16 cellular contexts compared by ENCODE assay signal in genomic region chr6:35634316-35634715, GRCh38. TPM values are rescaled to one million over a fixed set of nuclear protein-coding genes. Genes with fewer than 3 reads are reported as not detected.
DNase-seq lines count a peak whose midpoint lies in the region; ATAC-seq, FAIRE-seq and TF ChIP-seq lines count a peak whose summit lies in the region.
"Had no signal": no experiment of that assay in that cellular context is flagged by ENCODE, and none has a peak within 500 bp of the region (broad histone marks: within the 10 kb centered on the region; RNA-seq: fewer than 3 reads in every experiment).

No MANE protein-coding gene starts in this region.

- peaks cover 2% of the 10 kb centered on the region for H3K4me1 ChIP-seq in fibroblast of lung (ENCODE audit: control insufficient read depth, extremely low read depth, insufficient read depth, low read length)

- H2AFZ ChIP-seq in fibroblast of lung (ENCODE audit: low read length), result peak overlapping the region; percentile 81

- ATAC-seq in stimulated activated naive CD8-positive, alpha-beta T cell treated with anti-CD3 and anti-CD28 coated beads, Interleukin-15, amount 100 ng/mL, for 72 hours, result no peak

- H3K4me3 ChIP-seq in fibroblast of lung (replicated peaks in 1 of 4; ENCODE audit: control extremely low read depth in 1 of 4, insufficient read depth in 1 of 4, low read depth in 3 of 4, low read length in 4 of 4), result no peak overlapping the region
- H3K4me3 ChIP-seq: SK-N-MC had no signal

- TF ChIP-seq CTCF in fibroblast of lung (conservative IDR thresholded peaks at IDR 0.05 in 1 of 2, IDR thresholded peaks at IDR 0.05 in 1 of 2; ENCODE audit: low read depth in 1 of 2, low read length in 2 of 2), result no peak
- TF ChIP-seq CTCF in osteocyte (IDR thresholded peaks at IDR 0.05), result no peak

- H3K9ac ChIP-seq in fibroblast of lung (ENCODE audit: insufficient read depth, low read length), result no peak overlapping the region

- no peaks in the 10 kb centered on the region for H4K20me1 ChIP-seq in fibroblast of lung (ENCODE audit: control insufficient read depth, extremely low read depth, insufficient read depth, low read length)

- H3K36me3 Mint-ChIP-seq in osteocyte (ENCODE audit: unreplicated experiment), result peaks cover 50% of the 10 kb centered on the region

- no peaks in the 10 kb centered on the region for H3K9me3 Mint-ChIP-seq in osteocyte (ENCODE audit: unreplicated experiment)
- no peaks in the 10 kb centered on the region for H3K9me3 Mint-ChIP-seq in stimulated activated naive CD8-positive, alpha-beta T cell treated with anti-CD3 and anti-CD28 coated beads, Interleukin-15, amount 100 ng/mL, for 72 hours

- H3K4me2 ChIP-seq in fibroblast of lung (ENCODE audit: extremely low read depth, insufficient read depth, low read length), result no peak overlapping the region

- H3K9me3 ChIP-seq in fibroblast of lung (ENCODE audit: control insufficient read depth, insufficient read depth, low read depth, low read length), result no peaks in the 10 kb centered on the region
- H3K9me3 ChIP-seq: neutrophil had no signal

- FAIRE-seq in urothelium cell line (lab: Jason Lieb, UNC) (no peak), frontal cortex (lab: Jason Lieb, UNC) (no peak)
- FAIRE-seq: A204.1 had no signal

- H3K79me2 ChIP-seq in fibroblast of lung (ENCODE audit: control insufficient read depth, insufficient read depth, low read length), result no peaks in the 10 kb centered on the region

- H3K27ac ChIP-seq in fibroblast of lung (ENCODE audit: insufficient read depth, low read length), result no peak overlapping the region
- H3K27ac ChIP-seq: neutrophil, SK-N-MC had no signal

- H3K27me3 ChIP-seq in fibroblast of lung (ENCODE audit: control insufficient read depth, insufficient read depth, low read length), result no peaks in the 10 kb centered on the region
- H3K27me3 ChIP-seq: neutrophil had no signal

- H3K27ac Mint-ChIP-seq in osteocyte (ENCODE audit: unreplicated experiment), result peak overlapping the region; percentile 67
- peak overlapping the region in 1 of 2 donors; percentile 22 for H3K27ac Mint-ChIP-seq in stimulated activated naive CD8-positive, alpha-beta T cell treated with anti-CD3 and anti-CD28 coated beads, Interleukin-15, amount 100 ng/mL, for 72 hours

- DNase-seq in NCI-H748 (lab: John Stamatoyannopoulos, UW; ENCODE audit: unreplicated experiment), result peak; percentile 13
- DNase-seq in NCI-H748 treated with DMSO at 0.1 percent for 48 hours (lab: John Stamatoyannopoulos, UW), result no peak
- peak; percentile 26 for DNase-seq in NCI-H82 treated with DMSO at 0.1 percent for 48 hours (lab: John Stamatoyannopoulos, UW; ENCODE audit: unreplicated experiment)
- DNase-seq in fibroblast of lung (ENCODE audit: low read depth in 2 of 2), result peak in 1 of 2 donors; percentile 39
- no peak for DNase-seq in osteocyte (ENCODE audit: extremely low spot score, unreplicated experiment)
- DNase-seq in urothelium cell line (ENCODE audit: low spot score), result no peak
- DNase-seq in frontal cortex (ENCODE audit: low spot score in 2 of 2), result no peak
- DNase-seq in stimulated activated naive CD8-positive, alpha-beta T cell treated with anti-CD3 and anti-CD28 coated beads, Interleukin-15, amount 100 ng/mL, for 72 hours, result no peak
- DNase-seq: activated CD4-positive, CD25-positive, alpha-beta regulatory T cell treated with anti-CD3 and anti-CD28 coated beads, Interleukin-2, amount 50 U/mL, for 72 hours; activated gamma-delta T cell treated with Interleukin-2 at 50 U/mL for 16 hours; foreskin melanocyte; KG1; NCI-H187 had no signal

- peaks cover 46% of the 10 kb centered on the region for H3K4me1 Mint-ChIP-seq in osteocyte (ENCODE audit: unreplicated experiment)
- H3K4me1 Mint-ChIP-seq in stimulated activated naive CD8-positive, alpha-beta T cell treated with anti-CD3 and anti-CD28 coated beads, Interleukin-15, amount 100 ng/mL, for 72 hours, result peaks cover 44% of the 10 kb centered on the region

- no peaks in the 10 kb centered on the region for H3K27me3 Mint-ChIP-seq in osteocyte (ENCODE audit: unreplicated experiment)
- no peaks in the 10 kb centered on the region for H3K27me3 Mint-ChIP-seq in stimulated activated naive CD8-positive, alpha-beta T cell treated with anti-CD3 and anti-CD28 coated beads, Interleukin-15, amount 100 ng/mL, for 72 hours

- no peak overlapping the region for H3K4me3 Mint-ChIP-seq in osteocyte (ENCODE audit: unreplicated experiment)
- H3K4me3 Mint-ChIP-seq in stimulated activated naive CD8-positive, alpha-beta T cell treated with anti-CD3 and anti-CD28 coated beads, Interleukin-15, amount 100 ng/mL, for 72 hours, result peak overlapping the region in 1 of 2 donors; percentile 1

- H3K36me3 ChIP-seq in fibroblast of lung (ENCODE audit: control insufficient read depth, insufficient read depth, low read length), result no peaks in the 10 kb centered on the region

RNA-seq across cellular contexts. Expression of gene FKBP5, which starts 54.4 kb away (rescaled TPM):
- total RNA-seq in fibroblast of lung (13.4 and 16.3 TPM in 2 replicates), osteocyte (108 and 112 TPM in 2 replicates), frontal cortex (3.3 TPM)
- polyA plus RNA-seq in fibroblast of lung, result 10.9 and 13.1 TPM in 2 replicates
- 11.5 and 14.3 TPM in 2 replicates for polyA plus RNA-seq in fibroblast of lung (2012)
- 0.94 and 2.5 TPM in 2 replicates for polyA minus RNA-seq in fibroblast of lung (ENCODE audit: low replicate concordance)

Comparison
In these comparisons a context has a peak if more than half of its experiments do, and no peak if none do; other contexts are left out.
1. DNase-seq: peak in NCI-H748 (single experiment) and NCI-H82 treated with DMSO at 0.1 percent for 48 hours (single experiment); none in NCI-H748 treated with DMSO at 0.1 percent for 48 hours (single experiment), osteocyte (single experiment), urothelium cell line (single experiment), frontal cortex (0 of 2) and stimulated activated naive CD8-positive, alpha-beta T cell treated with anti-CD3 and anti-CD28 coated beads, Interleukin-15, amount 100 ng/mL, for 72 hours (0 of 2).